15 cellular contexts compared by ENCODE assay signal in the genomic region with DNA sequence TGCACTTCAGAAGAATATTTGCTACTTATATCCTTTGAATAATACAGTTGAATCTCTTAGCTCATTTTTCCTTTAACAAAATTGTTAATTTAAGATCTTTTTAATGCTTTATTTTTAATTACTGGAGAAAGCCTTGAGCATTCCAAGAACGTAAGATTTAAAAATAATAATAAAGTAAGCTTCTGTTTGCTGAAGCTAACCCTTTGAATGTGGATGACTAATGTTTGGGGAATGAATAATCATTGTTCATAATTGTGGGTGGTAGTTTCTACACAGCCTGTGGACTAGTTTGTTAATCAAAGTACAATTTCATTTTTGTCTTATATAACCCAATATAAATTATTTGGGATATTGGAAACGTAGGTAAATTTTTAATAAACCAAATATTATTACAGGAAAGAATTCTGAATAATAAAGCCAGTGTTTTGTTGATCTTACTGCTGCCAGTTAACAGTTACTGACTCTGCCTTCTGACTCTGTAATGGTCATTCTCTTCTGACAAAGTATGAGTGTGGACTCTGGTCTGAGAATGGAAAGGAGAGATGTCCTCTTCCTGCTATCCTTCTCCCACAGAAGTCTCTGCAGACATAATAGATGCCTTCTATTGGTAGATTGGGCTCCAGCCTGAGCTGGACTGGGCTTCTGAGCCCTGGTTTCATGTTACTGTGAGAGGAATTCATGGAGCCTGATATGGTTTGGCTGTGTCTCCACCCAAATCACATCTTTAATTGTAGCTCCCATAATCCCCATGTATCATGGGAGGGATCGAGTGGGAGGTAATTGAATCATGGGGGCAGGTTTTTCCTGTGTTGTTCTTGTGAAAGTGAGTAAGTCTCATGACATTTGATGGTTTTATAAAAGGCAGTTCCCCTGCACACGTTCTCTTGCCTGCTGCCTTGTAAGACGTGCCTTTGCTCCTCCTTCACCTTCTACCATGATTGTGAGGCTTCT.
DNase-seq lines count a peak whose midpoint lies in the region; ATAC-seq, FAIRE-seq and TF ChIP-seq lines count a peak whose summit lies in the region.
"Had no signal": no experiment of that assay in that cellular context is flagged by ENCODE, and none has a peak within 500 bp of the region (broad histone marks: within the 10 kb centered on the region; RNA-seq: fewer than 3 reads in every experiment).

No MANE protein-coding gene starts in this region.

- no peak overlapping the region for H3K9ac ChIP-seq in HepG2 (ENCODE audit: insufficient read depth, low read depth, low read length)
- no peak overlapping the region for H3K9ac ChIP-seq in fibroblast of lung (ENCODE audit: insufficient read depth, low read length)

- H3K4me2 ChIP-seq in HepG2 (ENCODE audit: low read depth, low read length) = no peak overlapping the region
- H3K4me2 ChIP-seq in fibroblast of lung (ENCODE audit: extremely low read depth, insufficient read depth, low read length) = peak overlapping the region; percentile 45

- no peak overlapping the region for H2AFZ ChIP-seq in HepG2 (ENCODE audit: low read length)
- H2AFZ ChIP-seq in fibroblast of lung (ENCODE audit: low read length) = peak overlapping the region; percentile 74

- no peak for TF ChIP-seq POLR2A in HepG2 (IDR thresholded peaks at IDR 0.05; ENCODE audit: insufficient read depth in 1 of 2, low read depth in 2 of 2, low read length in 2 of 2)
- TF ChIP-seq POLR2A in right lobe of liver (IDR thresholded peaks at IDR 0.05) = no peak

- no peak for FAIRE-seq in HepG2 (lab: Jason Lieb, UNC)
- FAIRE-seq: GM19239 had no signal

- peaks cover 16% of the 10 kb centered on the region for H3K9me3 Mint-ChIP-seq in Caco-2 (ENCODE audit: unreplicated experiment)

- no peak for TF ChIP-seq RAD21 in HepG2 (CRISPR knock-in tag; IDR thresholded peaks at IDR 0.05)

- ATAC-seq in HepG2 (no peak), right lobe of liver (no peak), GM18511 (IDR thresholded peaks at IDR 0.05; ENCODE audit: unreplicated experiment) (no peak)

- POLR2A ChIA-PET in HepG2 (lab: Yijun Ruan, JAX) (no interaction called here), Caco-2 (lab: Charles Lee) (no interaction called here)

- H3K4me1 Mint-ChIP-seq in Caco-2 (ENCODE audit: low read depth, unreplicated experiment) = no peaks in the 10 kb centered on the region

- H3K4me1 ChIP-seq in HepG2 (ENCODE audit: insufficient read depth, low read length) (no peaks in the 10 kb centered on the region), right lobe of liver (no peaks in the 10 kb centered on the region), fibroblast of lung (ENCODE audit: control insufficient read depth, extremely low read depth, insufficient read depth, low read length) (peaks cover 5% of the 10 kb centered on the region), Caco-2 (no peaks in the 10 kb centered on the region; the same call in 1 of the 2 replicates)

- no peak for DNase-seq in HepG2 (ENCODE audit: low spot score)
- DNase-seq in right lobe of liver = no peak
- DNase-seq in RKO (ENCODE audit: low spot score) = peak; percentile 47
- DNase-seq in fibroblast of lung (ENCODE audit: low read depth in 2 of 2) = peak; percentile 65 to 76
- DNase-seq in stromal cell of bone marrow (ENCODE audit: low read depth) = peak; percentile 29
- DNase-seq in Caco-2 = no peak
- DNase-seq in coronary artery (ENCODE audit: low spot score) = no peak
- DNase-seq: activated CD4-positive, alpha-beta memory T cell treated with anti-CD3 and anti-CD28 coated beads for 36 hours; aorta; C1 segment of cervical spinal cord; erythroblast; NCI-H526 treated with DMSO at 0.1 percent for 48 hours; nucleus accumbens had no signal

- TF ChIP-seq EP300 in HepG2 (IDR thresholded peaks at IDR 0.05; ENCODE audit: low read depth in 2 of 2, low read length in 2 of 2) = no peak
- TF ChIP-seq EP300 in HepG2 (CRISPR knock-in tag; IDR thresholded peaks at IDR 0.05; ENCODE audit: borderline replicate concordance) = no peak

- H3K27ac ChIP-seq in HepG2 (ENCODE audit: extremely low read length, insufficient read depth, low read length) (no peak overlapping the region), right lobe of liver (no peak overlapping the region), fibroblast of lung (ENCODE audit: insufficient read depth, low read length) (peak overlapping the region; percentile 59), coronary artery (no peak overlapping the region)

- in situ Hi-C loops in HepG2 (cut with HindIII; ENCODE audit: extremely low pct_ligation_motif_present, low pct_unique_long_range_greater_than_20kb) = no loop called here

- CTCF ChIA-PET in HepG2 (lab: Yijun Ruan, JAX; ENCODE audit: low intra/inter-chr PET ratio, low total read pairs) = no interaction called here
- CTCF ChIA-PET in Caco-2 (lab: Charles Lee) = no interaction called here

- H4K20me1 ChIP-seq in HepG2 (ENCODE audit: insufficient read depth, low read length) (no peaks in the 10 kb centered on the region), fibroblast of lung (ENCODE audit: control insufficient read depth, extremely low read depth, insufficient read depth, low read length) (no peaks in the 10 kb centered on the region)

- WGBS in HepG2 (ENCODE audit: low lambda C conversion rate) = 5% methylated on average over 5 of the region's 5 CpGs
- 34% methylated on average over 5 of the region's 5 CpGs for WGBS in right lobe of liver (ENCODE audit: insufficient coverage, low coverage, low lambda C conversion rate, missing lambda C conversion rate)

- H3K79me2 ChIP-seq in HepG2 (ENCODE audit: insufficient read depth, low read length) = no peaks in the 10 kb centered on the region
- no peaks in the 10 kb centered on the region for H3K79me2 ChIP-seq in fibroblast of lung (ENCODE audit: control insufficient read depth, insufficient read depth, low read length)

- no peak overlapping the region for H3K4me3 ChIP-seq in HepG2 (replicated peaks in 1 of 3; ENCODE audit: insufficient read depth in 1 of 3, low read depth in 2 of 3, low read length in 3 of 3)
- H3K4me3 ChIP-seq in right lobe of liver = no peak overlapping the region
- H3K4me3 ChIP-seq in fibroblast of lung (replicated peaks in 1 of 4; ENCODE audit: control extremely low read depth in 1 of 4, insufficient read depth in 1 of 4, low read depth in 3 of 4, low read length in 4 of 4) = peak overlapping the region in 1 of 4 experiments; percentile 11
- no peak overlapping the region for H3K4me3 ChIP-seq in Caco-2 (ENCODE audit: low read depth, low read length)
- H3K4me3 ChIP-seq in coronary artery = no peak overlapping the region

- no peak for TF ChIP-seq CTCF in HepG2 (CRISPR knock-in tag; IDR thresholded peaks at IDR 0.05)
- no peak for TF ChIP-seq CTCF in right lobe of liver (IDR thresholded peaks at IDR 0.05)
- no peak for TF ChIP-seq CTCF in fibroblast of lung (conservative IDR thresholded peaks at IDR 0.05 in 1 of 2, IDR thresholded peaks at IDR 0.05 in 1 of 2; ENCODE audit: low read depth in 1 of 2, low read length in 2 of 2)
- TF ChIP-seq CTCF in Caco-2 (IDR thresholded peaks at IDR 0.05; ENCODE audit: insufficient read depth in 1 of 2, low read depth in 1 of 2, low read length in 1 of 2, severe bottlenecking in 1 of 2, unreplicated experiment in 1 of 2) = no peak
- no peak for TF ChIP-seq CTCF in coronary artery (IDR thresholded peaks at IDR 0.05)

- no peak overlapping the region for H3K27ac Mint-ChIP-seq in Caco-2 (ENCODE audit: unreplicated experiment)
- H3K27ac Mint-ChIP-seq: activated CD4-positive, alpha-beta memory T cell treated with anti-CD3 and anti-CD28 coated beads for 36 hours had no signal

- no peak overlapping the region for H3K4me3 Mint-ChIP-seq in Caco-2 (ENCODE audit: unreplicated experiment)
- H3K4me3 Mint-ChIP-seq: activated CD4-positive, alpha-beta memory T cell treated with anti-CD3 and anti-CD28 coated beads for 36 hours had no signal

- H3K27me3 Mint-ChIP-seq in Caco-2 (ENCODE audit: insufficient read depth, unreplicated experiment) = no peaks in the 10 kb centered on the region
- H3K27me3 Mint-ChIP-seq: activated CD4-positive, alpha-beta memory T cell treated with anti-CD3 and anti-CD28 coated beads for 36 hours had no signal

- H3K36me3 Mint-ChIP-seq in Caco-2 (ENCODE audit: insufficient read depth, unreplicated experiment) = no peaks in the 10 kb centered on the region

- no peaks in the 10 kb centered on the region for H3K27me3 ChIP-seq in HepG2 (ENCODE audit: control insufficient read depth in 1 of 2, insufficient read depth in 2 of 2, low read length in 2 of 2)
- no peaks in the 10 kb centered on the region for H3K27me3 ChIP-seq in right lobe of liver
- no peaks in the 10 kb centered on the region for H3K27me3 ChIP-seq in fibroblast of lung (ENCODE audit: control insufficient read depth, insufficient read depth, low read length)
- H3K27me3 ChIP-seq in Caco-2 (replicated peaks; ENCODE audit: control insufficient read depth, insufficient read depth, low read length) = no peaks in the 10 kb centered on the region

- intact Hi-C loops in HepG2 (cut with micrococcal nuclease; ENCODE audit: unreplicated experiment) = no loop called here
- intact Hi-C loops in right lobe of liver (cut with DNase I) = no loop called here
- intact Hi-C loops in Caco-2 (cut with micrococcal nuclease; ENCODE audit: unreplicated experiment) = no loop called here

- H3K9me3 ChIP-seq in HepG2 (ENCODE audit: low read length) (peaks cover 16% of the 10 kb centered on the region), right lobe of liver (no peaks in the 10 kb centered on the region), fibroblast of lung (ENCODE audit: control insufficient read depth, insufficient read depth, low read depth, low read length) (no peaks in the 10 kb centered on the region), Caco-2 (no peaks in the 10 kb centered on the region)

- no TSS peak for BruUV-seq in HepG2 (replicated peaks; lab: Mats Ljungman, UMichigan)
- BruUV-seq in Caco-2 (replicated peaks; lab: Mats Ljungman, UMichigan) = no TSS peak

- H3K36me3 ChIP-seq in HepG2 (replicated peaks in 1 of 2; ENCODE audit: control insufficient read depth in 1 of 2, insufficient read depth in 2 of 2, low read length in 2 of 2) (no peaks in the 10 kb centered on the region), right lobe of liver (no peaks in the 10 kb centered on the region), fibroblast of lung (ENCODE audit: control insufficient read depth, insufficient read depth, low read length) (no peaks in the 10 kb centered on the region), Caco-2 (ENCODE audit: control insufficient read depth, insufficient read depth, low read length) (no peaks in the 10 kb centered on the region)

TF ChIP-seq in HepG2, 621 proteins besides CTCF, POLR2A, EP300 and RAD21 (continues in another document):
- peak; percentile 77; the same call in 1 of the 2 replicates for TF ChIP-seq ZNF431 (CRISPR knock-in tag; IDR thresholded peaks at IDR 0.05; ENCODE audit: borderline replicate concordance, low read depth)

Comparison
In these comparisons a context has a peak if more than half of its experiments do, and no peak if none do; other contexts are left out.
1. DNase-seq: peak in RKO (single experiment), fibroblast of lung (2 of 2) and stromal cell of bone marrow (single experiment); none in HepG2 (single experiment), right lobe of liver (0 of 3), Caco-2 (0 of 2) and coronary artery (single experiment).